In genomic region chr19:57362419-57362818, GRCh38 we compare ENCODE assay signal across 1 cellular context.
TF ChIP-seq lines count a peak whose summit lies in the region.

No MANE protein-coding gene starts in this region.

TF ChIP-seq in GM12878, 131 proteins besides CTCF, POLR2A, EP300 and RAD21:
- no peak for TF ChIP-seq SPI1 (IDR thresholded peaks at IDR 0.05; ENCODE audit: borderline replicate concordance, insufficient read depth, low read depth, low read length)
- TF ChIP-seq NFXL1 (IDR thresholded peaks at IDR 0.05; ENCODE audit: borderline replicate concordance) = no peak
- no peak for TF ChIP-seq LARP7 (IDR thresholded peaks at IDR 0.05)
- TF ChIP-seq CBX3 (IDR thresholded peaks at IDR 0.05; ENCODE audit: borderline replicate concordance, low read depth) = no peak
- no peak for TF ChIP-seq ZBTB33 (IDR thresholded peaks at IDR 0.05)
- TF ChIP-seq IKZF1 (conservative IDR thresholded peaks at IDR 0.05) = no peak
- TF ChIP-seq EED (IDR thresholded peaks at IDR 0.05; ENCODE audit: low read depth) = no peak
- no peak for TF ChIP-seq IRF5 (IDR thresholded peaks at IDR 0.05; ENCODE audit: borderline replicate concordance)
- TF ChIP-seq BHLHE40 (IDR thresholded peaks at IDR 0.05; ENCODE audit: borderline replicate concordance in 1 of 2, low read depth in 2 of 2, low read length in 1 of 2) = no peak
- no peak for TF ChIP-seq PKNOX1 (IDR thresholded peaks at IDR 0.05)
- TF ChIP-seq HDAC2 (IDR thresholded peaks at IDR 0.05) = no peak
- TF ChIP-seq NBN (IDR thresholded peaks at IDR 0.05) = no peak
